ENCODE assay signal across 24 cellular contexts in the genomic region with DNA sequence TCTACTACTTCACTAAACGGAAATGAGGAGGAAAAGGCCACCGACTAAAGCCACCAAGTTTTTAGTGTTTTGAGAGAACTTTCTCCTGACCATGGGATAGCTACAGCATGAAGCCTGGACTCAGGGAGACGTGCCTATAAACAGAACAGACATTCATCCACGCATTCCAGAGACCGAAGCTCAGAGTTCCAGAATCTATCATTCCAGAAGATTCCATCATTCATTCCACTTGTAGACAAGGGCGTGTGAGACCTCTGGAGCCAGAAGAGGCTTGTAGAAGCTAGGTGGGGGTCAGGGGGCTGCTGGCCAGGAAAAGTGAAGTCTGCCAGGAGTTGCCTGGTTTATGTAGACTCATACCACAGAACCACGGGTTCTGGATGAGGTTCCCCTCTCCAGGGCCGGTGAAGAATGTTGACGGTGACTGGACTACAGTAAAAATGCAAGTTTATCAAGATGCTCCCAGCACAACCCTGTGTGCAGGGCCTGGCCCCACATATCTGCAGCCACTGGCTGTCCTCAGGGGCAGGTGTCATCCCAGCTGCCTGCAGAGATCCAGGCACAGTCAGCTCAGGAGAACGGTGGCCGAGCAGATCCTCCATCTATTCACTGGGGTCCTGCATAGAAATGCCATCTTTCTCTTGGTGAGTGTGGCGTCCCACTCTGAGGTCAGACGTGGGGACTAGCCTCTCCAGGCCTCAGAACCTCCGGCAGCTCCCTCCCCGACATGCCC.
"Had no signal": no experiment of that assay in that cellular context is flagged by ENCODE, and none has a peak within 500 bp of the region (broad histone marks: within the 10 kb centered on the region; RNA-seq: fewer than 3 reads in every experiment).

No MANE protein-coding gene starts in this region.

- H3K9me3 ChIP-seq: colonic mucosa, heart left ventricle, left ventricle myocardium inferior, lower lobe of right lung, pancreas, psoas muscle, right lobe of liver, testis, tibial nerve had no signal

- H3K36me3 ChIP-seq: colonic mucosa, heart left ventricle, left ventricle myocardium inferior, lower lobe of right lung, neural progenitor cell, pancreas, right lobe of liver, tibial nerve had no signal

- H3K4me3 ChIP-seq: colonic mucosa, heart left ventricle, left ventricle myocardium inferior, lower lobe of right lung, neural progenitor cell, pancreas, psoas muscle, right lobe of liver, skin epidermis, testis, tibial nerve had no signal

- H3K4me1 Mint-ChIP-seq: stimulated activated naive B cell treated with anti-CD40 and anti-IgM and Interleukin-4, amounts not matched to agents 10 μg/mL and 1 μg/mL and 100 μg/mL, for 72 hours had no signal

- DNase-seq: caudate nucleus; colonic mucosa; effector CD4-positive, alpha-beta T cell; heart left ventricle; islet precursor cell; left cardiac atrium; left ventricle myocardium inferior; lower lobe of right lung; midbrain; naive thymus-derived CD4-positive, alpha-beta T cell; occipital lobe; pancreas; psoas muscle; retina; right lobe of liver; stimulated activated CD4-positive, alpha-beta T cell treated with anti-CD3 and anti-CD28 coated beads, Interleukin-2, amount 100 ng/mL, for 24 hours; stimulated activated CD4-positive, alpha-beta T cell treated with anti-CD3 and anti-CD28 coated beads, Interleukin-4, amount 100 ng/mL, for 4 hours; stimulated activated naive B cell treated with anti-CD40 and anti-IgM and Interleukin-4, amounts not matched to agents 10 μg/mL and 1 μg/mL and 100 μg/mL, for 72 hours; stimulated activated naive CD8-positive, alpha-beta T cell treated with anti-CD3 and anti-CD28 coated beads, Interleukin-15, amount 100 ng/mL, for 72 hours; testis had no signal

- H3K9ac ChIP-seq: neural progenitor cell had no signal

- H3K9me3 Mint-ChIP-seq: memory B cell; stimulated activated naive B cell treated with anti-CD40 and anti-IgM and Interleukin-4, amounts not matched to agents 10 μg/mL and 1 μg/mL and 100 μg/mL, for 72 hours; stimulated activated naive CD8-positive, alpha-beta T cell treated with anti-CD3 and anti-CD28 coated beads, Interleukin-15, amount 100 ng/mL, for 72 hours had no signal

- H3K4me3 Mint-ChIP-seq: memory B cell; naive thymus-derived CD4-positive, alpha-beta T cell; neural progenitor cell; stimulated activated naive B cell treated with anti-CD40 and anti-IgM and Interleukin-4, amounts not matched to agents 10 μg/mL and 1 μg/mL and 100 μg/mL, for 72 hours; stimulated activated naive CD8-positive, alpha-beta T cell treated with anti-CD3 and anti-CD28 coated beads, Interleukin-15, amount 100 ng/mL, for 72 hours had no signal

- H3K27me3 Mint-ChIP-seq: stimulated activated naive B cell treated with anti-CD40 and anti-IgM and Interleukin-4, amounts not matched to agents 10 μg/mL and 1 μg/mL and 100 μg/mL, for 72 hours; stimulated activated naive CD8-positive, alpha-beta T cell treated with anti-CD3 and anti-CD28 coated beads, Interleukin-15, amount 100 ng/mL, for 72 hours had no signal

- H3K4me2 ChIP-seq: neural progenitor cell had no signal

- H3K27me3 ChIP-seq: colonic mucosa, heart left ventricle, neural progenitor cell, right lobe of liver, testis, tibial nerve had no signal

- H3K27ac ChIP-seq: colonic mucosa, heart left ventricle, left ventricle myocardium inferior, lower lobe of right lung, neural progenitor cell, pancreas, psoas muscle, right lobe of liver, skin epidermis, testis, tibial nerve had no signal

- H3K36me3 Mint-ChIP-seq: memory B cell; neural progenitor cell; stimulated activated naive B cell treated with anti-CD40 and anti-IgM and Interleukin-4, amounts not matched to agents 10 μg/mL and 1 μg/mL and 100 μg/mL, for 72 hours had no signal

- H2AFZ ChIP-seq: neural progenitor cell had no signal

- ATAC-seq: heart left ventricle; left cardiac atrium; lower lobe of right lung; naive thymus-derived CD4-positive, alpha-beta T cell; pancreas; psoas muscle; stimulated activated naive B cell treated with anti-CD40 and anti-IgM and Interleukin-4, amounts not matched to agents 10 μg/mL and 1 μg/mL and 100 μg/mL, for 72 hours; stimulated activated naive CD8-positive, alpha-beta T cell treated with anti-CD3 and anti-CD28 coated beads, Interleukin-15, amount 100 ng/mL, for 72 hours had no signal

- H3K4me1 ChIP-seq: colonic mucosa, lower lobe of right lung, neural progenitor cell, pancreas, psoas muscle, right lobe of liver, testis had no signal

- H3K27ac Mint-ChIP-seq: memory B cell; neural progenitor cell; stimulated activated naive B cell treated with anti-CD40 and anti-IgM and Interleukin-4, amounts not matched to agents 10 μg/mL and 1 μg/mL and 100 μg/mL, for 72 hours; stimulated activated naive CD8-positive, alpha-beta T cell treated with anti-CD3 and anti-CD28 coated beads, Interleukin-15, amount 100 ng/mL, for 72 hours had no signal
